ENCODE assay signal across 1 cellular context in the genomic region with DNA sequence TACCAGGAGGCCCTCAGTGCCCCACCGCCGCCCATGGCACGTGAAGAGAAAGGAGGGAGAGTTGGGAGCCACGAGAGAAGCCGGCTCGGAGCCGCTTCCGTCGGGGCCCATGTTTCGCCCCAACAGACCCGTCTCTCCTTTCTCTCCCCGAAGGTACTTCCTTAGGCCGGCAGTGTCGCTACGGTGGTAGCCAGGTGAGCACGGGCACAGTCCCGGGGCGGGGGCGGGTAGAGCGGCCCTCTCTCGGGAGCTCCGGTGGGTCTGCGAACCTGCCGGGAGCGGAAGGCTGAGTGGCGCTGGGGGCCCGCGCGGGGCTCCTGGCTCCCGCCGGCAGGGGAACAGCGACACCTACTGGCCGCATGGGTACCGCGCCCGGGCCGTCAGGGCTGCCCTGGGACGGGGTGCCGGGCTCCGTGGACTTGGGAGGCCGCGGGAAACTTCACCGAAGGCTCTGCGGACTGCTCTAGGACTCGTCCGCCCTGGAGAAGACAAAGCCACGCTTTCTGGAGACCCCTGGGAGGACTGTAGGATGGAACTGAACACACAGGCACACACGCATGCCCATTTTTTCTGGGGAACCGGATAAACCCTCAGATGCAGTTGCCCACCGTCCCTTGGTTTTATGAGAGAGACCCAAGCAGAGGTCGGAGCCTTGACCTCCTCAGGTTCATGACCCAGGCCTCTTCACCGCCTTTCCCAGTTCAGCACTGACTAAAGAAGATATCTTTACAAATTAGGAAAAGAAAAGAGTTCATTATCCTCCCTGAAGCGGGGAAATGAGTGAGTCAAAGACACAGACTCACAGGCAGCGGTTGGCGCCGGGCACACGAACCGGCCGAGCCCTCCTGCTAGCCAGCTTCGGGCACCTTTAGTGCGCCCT.
TF ChIP-seq lines count a peak whose summit lies in the region.

No MANE protein-coding gene starts in this region.

TF ChIP-seq in HepG2, 621 proteins besides CTCF, POLR2A, EP300 and RAD21 (continued from another document):
- TF ChIP-seq, protein P1, sequence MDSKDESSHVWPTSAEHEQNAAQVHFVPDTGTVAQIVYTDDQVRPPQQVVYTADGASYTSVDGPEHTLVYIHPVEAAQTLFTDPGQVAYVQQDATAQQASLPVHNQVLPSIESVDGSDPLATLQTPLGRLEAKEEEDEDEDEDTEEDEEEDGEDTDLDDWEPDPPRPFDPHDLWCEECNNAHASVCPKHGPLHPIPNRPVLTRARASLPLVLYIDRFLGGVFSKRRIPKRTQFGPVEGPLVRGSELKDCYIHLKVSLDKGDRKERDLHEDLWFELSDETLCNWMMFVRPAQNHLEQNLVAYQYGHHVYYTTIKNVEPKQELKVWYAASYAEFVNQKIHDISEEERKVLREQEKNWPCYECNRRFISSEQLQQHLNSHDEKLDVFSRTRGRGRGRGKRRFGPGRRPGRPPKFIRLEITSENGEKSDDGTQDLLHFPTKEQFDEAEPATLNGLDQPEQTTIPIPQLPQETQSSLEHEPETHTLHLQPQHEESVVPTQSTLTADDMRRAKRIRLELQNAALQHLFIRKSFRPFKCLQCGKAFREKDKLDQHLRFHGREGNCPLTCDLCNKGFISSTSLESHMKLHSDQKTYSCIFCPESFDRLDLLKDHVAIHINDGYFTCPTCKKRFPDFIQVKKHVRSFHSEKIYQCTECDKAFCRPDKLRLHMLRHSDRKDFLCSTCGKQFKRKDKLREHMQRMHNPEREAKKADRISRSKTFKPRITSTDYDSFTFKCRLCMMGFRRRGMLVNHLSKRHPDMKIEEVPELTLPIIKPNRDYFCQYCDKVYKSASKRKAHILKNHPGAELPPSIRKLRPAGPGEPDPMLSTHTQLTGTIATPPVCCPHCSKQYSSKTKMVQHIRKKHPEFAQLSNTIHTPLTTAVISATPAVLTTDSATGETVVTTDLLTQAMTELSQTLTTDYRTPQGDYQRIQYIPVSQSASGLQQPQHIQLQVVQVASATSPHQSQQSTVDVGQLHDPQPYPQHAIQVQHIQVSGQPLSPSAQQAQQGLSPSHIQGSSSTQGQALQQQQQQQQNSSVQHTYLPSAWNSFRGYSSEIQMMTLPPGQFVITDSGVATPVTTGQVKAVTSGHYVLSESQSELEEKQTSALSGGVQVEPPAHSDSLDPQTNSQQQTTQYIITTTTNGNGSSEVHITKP (CRISPR knock-in tag; IDR thresholded peaks at IDR 0.05; ENCODE audit: low read depth), result 0 out of 2 replicates have a peak, but pooled peaks have one; percentile 22
- TF ChIP-seq JUNB (CRISPR knock-in tag; IDR thresholded peaks at IDR 0.05; ENCODE audit: borderline replicate concordance) (no peak), KLF16 (CRISPR knock-in tag; IDR thresholded peaks at IDR 0.05) (peak in 1 of 2 experiments; percentile 45; a peak in 1 of 4 replicates), SIX1 (CRISPR knock-in tag; IDR thresholded peaks at IDR 0.05; ENCODE audit: borderline replicate concordance) (no peak)
